In the genomic region with DNA sequence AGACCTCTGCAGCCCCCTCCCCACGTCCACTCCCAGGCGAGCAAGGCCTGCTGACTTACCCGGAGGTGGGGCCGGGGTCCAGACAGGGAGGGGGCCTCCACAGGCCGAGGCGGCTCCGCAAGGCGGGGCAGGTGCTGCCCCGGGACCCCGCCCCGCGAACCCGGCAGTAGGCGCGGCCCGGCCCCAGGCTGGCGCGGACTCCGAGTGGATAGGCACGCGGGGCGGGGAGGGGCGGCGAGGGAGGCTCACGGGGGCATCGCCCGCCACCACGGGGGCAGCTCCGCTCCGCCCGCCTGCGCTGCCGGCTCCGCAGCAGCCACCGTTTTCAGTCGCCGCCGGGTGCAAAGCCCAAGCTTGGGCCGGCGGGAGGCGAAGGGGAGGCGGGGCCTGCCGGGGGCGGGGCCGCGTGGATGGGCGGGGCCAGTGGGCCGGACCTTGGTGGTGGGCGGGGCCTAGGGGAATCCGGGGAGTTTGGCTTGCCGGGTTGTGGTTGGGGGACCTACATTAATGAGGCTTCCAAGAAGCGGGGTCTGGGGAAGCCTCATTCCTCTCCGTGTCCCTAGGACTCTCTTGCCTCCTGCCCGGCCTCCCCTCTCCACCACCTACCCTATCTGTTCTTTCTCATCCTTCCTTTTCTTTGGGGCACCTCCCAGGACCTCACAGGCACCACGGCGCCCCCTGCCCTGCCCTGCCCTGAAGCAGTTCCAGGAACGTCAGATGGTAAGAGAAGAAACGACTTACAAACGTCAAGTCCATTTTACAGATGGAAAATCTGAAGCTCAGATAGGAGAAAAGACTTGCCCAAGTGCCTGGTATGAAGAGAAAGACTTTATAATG, we compare ENCODE assay signal across 8 cellular contexts. TPM values are rescaled to one million over a fixed set of nuclear protein-coding genes. Genes with fewer than 3 reads are reported as not detected.
DNase-seq lines count a peak whose midpoint lies in the region; ATAC-seq lines count a peak whose summit lies in the region.

A gene (minus strand): TSS at position 348 of the 837 bp plus-strand sequence. CDS start 23,757 bp downstream, outside the sequence.

- DNase-seq in NCI-H524 (lab: John Stamatoyannopoulos, UW): peak; percentile 34 to 63
- no peak for DNase-seq in NCI-H524 treated with DMSO at 0.1 percent for 48 hours (lab: John Stamatoyannopoulos, UW)
- peak; percentile 74 for DNase-seq in NCI-H2171 (lab: John Stamatoyannopoulos, UW)
- peak; percentile 74 for DNase-seq in activated CD4-positive, alpha-beta T cell treated with anti-CD3 and anti-CD28 coated beads for 1 hour
- DNase-seq in cerebellar cortex (ENCODE audit: low spot score): peak; percentile 74
- peak; percentile 84 for DNase-seq in left lobe of liver (ENCODE audit: low spot score)
- peak; percentile 85 to 94 for DNase-seq in stimulated activated CD4-positive, alpha-beta T cell treated with anti-CD3 and anti-CD28 coated beads, Interleukin-2, amount 100 ng/mL, for 48 hours

- ATAC-seq in HG03025 (IDR thresholded peaks at IDR 0.05; ENCODE audit: low FRiP score, unreplicated experiment) (peak; percentile 45), left lobe of liver (peak; percentile 96)

RNA-seq across cellular contexts. Expression of the gene that starts here (rescaled TPM):
- 1.0 TPM for total RNA-seq in left lobe of liver
